In the genomic region with DNA sequence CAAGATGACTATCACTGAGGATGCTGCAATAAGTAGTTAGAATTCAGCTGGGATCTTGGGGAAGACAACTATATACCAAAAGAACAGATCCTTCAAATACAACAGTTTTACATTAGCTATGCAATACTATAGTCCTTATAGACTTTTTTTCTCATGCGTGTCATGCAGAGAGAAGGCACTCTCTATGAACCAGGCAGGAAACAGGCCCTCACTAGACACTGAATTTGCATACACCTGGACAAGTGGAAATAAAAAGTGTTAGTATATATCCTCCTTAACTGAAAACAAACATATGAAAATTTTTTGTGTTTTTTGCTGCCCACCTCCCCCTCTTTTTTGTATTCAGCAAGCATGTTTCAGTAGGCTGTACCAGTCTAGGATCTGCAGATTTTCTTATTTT, we compare ENCODE assay signal across 11 cellular contexts. TPM values are rescaled to one million over a fixed set of nuclear protein-coding genes. Genes with fewer than 3 reads are reported as not detected.
DNase-seq lines count a peak whose midpoint lies in the region; ATAC-seq and TF ChIP-seq lines count a peak whose summit lies in the region.
"Had no signal": no experiment of that assay in that cellular context is flagged by ENCODE, and none has a peak within 500 bp of the region (broad histone marks: within the 10 kb centered on the region; RNA-seq: fewer than 3 reads in every experiment).

No MANE protein-coding gene starts in this region.

- H3K36me3 ChIP-seq in mucosa of descending colon (ENCODE audit: low read depth), result peaks cover 14% of the 10 kb centered on the region
- H3K36me3 ChIP-seq in uterus, result no peaks in the 10 kb centered on the region
- peaks cover 31% of the 10 kb centered on the region for H3K36me3 ChIP-seq in WERI-Rb-1

- H3K9me3 ChIP-seq in mucosa of descending colon (no peaks in the 10 kb centered on the region), uterus (no peaks in the 10 kb centered on the region), WERI-Rb-1 (ENCODE audit: severe bottlenecking) (no peaks in the 10 kb centered on the region)
- H3K9me3 ChIP-seq: pancreas had no signal

- H3K4me1 ChIP-seq in mucosa of descending colon (ENCODE audit: low read depth) (no peaks in the 10 kb centered on the region), uterus (no peaks in the 10 kb centered on the region)
- H3K4me1 ChIP-seq: pancreas had no signal

- peak; percentile 98 for ATAC-seq in GM18861 (IDR thresholded peaks at IDR 0.05; ENCODE audit: unreplicated experiment)
- peak; percentile 94 for ATAC-seq in GM21737 (IDR thresholded peaks at IDR 0.05; ENCODE audit: unreplicated experiment)
- peak; percentile 99 for ATAC-seq in HG03354 (IDR thresholded peaks at IDR 0.05; ENCODE audit: poor library complexity, severe bottlenecking, unreplicated experiment)
- ATAC-seq in mucosa of descending colon, result peak; percentile 38
- ATAC-seq: pancreas had no signal

- H3K27me3 ChIP-seq in uterus (no peaks in the 10 kb centered on the region), WERI-Rb-1 (ENCODE audit: insufficient read depth, low read depth, severe bottlenecking) (no peaks in the 10 kb centered on the region)
- H3K27me3 ChIP-seq: pancreas had no signal

- H3K4me3 ChIP-seq in mucosa of descending colon, result no peak overlapping the region
- H3K4me3 ChIP-seq in uterus, result no peak overlapping the region
- H3K4me3 ChIP-seq in WERI-Rb-1 (ENCODE audit: low read depth, low read length), result no peak overlapping the region
- H3K4me3 ChIP-seq: pancreas had no signal

- TF ChIP-seq CTCF in mucosa of descending colon (IDR thresholded peaks at IDR 0.05) (no peak), uterus (IDR thresholded peaks at IDR 0.05) (no peak), WERI-Rb-1 (IDR thresholded peaks at IDR 0.05; ENCODE audit: low read depth, low read length) (no peak)

- no peak for TF ChIP-seq POLR2A in uterus (IDR thresholded peaks at IDR 0.05)

- DNase-seq in mucosa of descending colon (no peak), uterus (no peak), WERI-Rb-1 (no peak), HUDEP-2 (lab: John Stamatoyannopoulos, UW; ENCODE audit: unreplicated experiment in 76 of 76) (no peak)
- no peak for DNase-seq in stimulated activated CD4-positive, alpha-beta T cell treated with anti-CD3 and anti-CD28 coated beads, Interleukin-4, amount 100 ng/mL, for 24 hours
- DNase-seq: activated CD4-positive, CD25-positive, alpha-beta regulatory T cell; pancreas had no signal

- no peak overlapping the region for H3K27ac ChIP-seq in uterus
- no peak overlapping the region for H3K27ac ChIP-seq in WERI-Rb-1
- H3K27ac ChIP-seq: KMS-11, pancreas had no signal

- intact Hi-C loops in mucosa of descending colon (cut with DNase I, micrococcal nuclease), result no loop called here
- intact Hi-C loops in uterus (cut with DNase I; ENCODE audit: low total_unique reads), result no loop called here

RNA-seq across cellular contexts. Expression of gene TMCO1, which starts 29.9 kb away (rescaled TPM):
- total RNA-seq in mucosa of descending colon (100 to 1,000 TPM; 103 to 209 (median 144) TPM), uterus (10 to 100 TPM; 36.2 to 87.1 (median 54.8) TPM)

RNA-seq across cellular contexts. Expression of gene ALDH9A1, which starts 40.4 kb away (rescaled TPM):
- total RNA-seq in mucosa of descending colon (10 to 100 TPM; 32.6 to 53.1 (median 49.8) TPM), uterus (100 to 1,000 TPM in 1 of 4 donors, 10 to 100 TPM in 3; 25.4 to 105 (median 68.4) TPM)

Comparison
In these comparisons a context has a peak if more than half of its experiments do, and no peak if none do; other contexts are left out.
1. ATAC-seq: peak in every context shown above with its lines; median percentile 99 in HG03354; 98 in GM18861; 94 in GM21737; 38 in mucosa of descending colon.